Comparison of ENCODE assay signal across 1 cellular context in the genomic region with DNA sequence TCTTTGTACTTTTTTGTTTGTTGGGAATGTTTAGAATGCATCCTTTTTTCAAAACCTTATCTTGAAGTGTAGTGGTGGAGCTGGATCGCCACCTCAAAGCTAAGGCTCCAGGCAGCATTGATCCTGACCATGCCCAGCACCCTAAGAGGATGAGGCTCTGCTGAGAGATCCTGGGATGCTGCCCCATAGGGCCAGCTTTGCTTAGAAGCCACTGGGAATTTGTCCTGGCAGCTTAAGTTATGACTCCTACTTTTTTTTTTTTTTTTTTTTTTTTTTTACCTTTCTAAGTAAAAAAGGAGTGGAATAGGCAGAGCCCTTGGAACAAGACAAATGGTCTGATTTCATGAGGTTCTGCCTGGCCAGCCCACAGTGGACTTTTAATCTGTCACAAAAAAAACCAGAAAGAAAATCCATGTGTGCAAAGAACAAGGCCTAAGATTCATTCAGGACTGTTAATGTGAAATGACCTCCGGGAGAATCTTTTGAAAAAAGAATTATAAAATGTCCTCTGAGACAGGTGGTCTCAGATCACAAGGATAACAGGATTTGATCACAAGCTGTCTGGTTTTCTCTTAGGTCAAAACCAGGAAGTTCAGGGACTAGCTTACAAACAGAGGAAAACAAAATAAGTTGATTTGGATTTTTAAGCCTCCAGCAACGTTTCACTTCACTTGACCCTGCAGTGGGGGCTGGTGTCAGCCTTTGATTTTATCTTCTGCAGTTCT.
TF ChIP-seq lines count a peak whose summit lies in the region.

No MANE protein-coding gene starts in this region.

TF ChIP-seq in SK-N-SH treated with all-trans-retinoic acid at 6 μM for 48 hours, 23 proteins besides CTCF, POLR2A, EP300 and RAD21 (continued from another document):
- TF ChIP-seq, protein P1, sequence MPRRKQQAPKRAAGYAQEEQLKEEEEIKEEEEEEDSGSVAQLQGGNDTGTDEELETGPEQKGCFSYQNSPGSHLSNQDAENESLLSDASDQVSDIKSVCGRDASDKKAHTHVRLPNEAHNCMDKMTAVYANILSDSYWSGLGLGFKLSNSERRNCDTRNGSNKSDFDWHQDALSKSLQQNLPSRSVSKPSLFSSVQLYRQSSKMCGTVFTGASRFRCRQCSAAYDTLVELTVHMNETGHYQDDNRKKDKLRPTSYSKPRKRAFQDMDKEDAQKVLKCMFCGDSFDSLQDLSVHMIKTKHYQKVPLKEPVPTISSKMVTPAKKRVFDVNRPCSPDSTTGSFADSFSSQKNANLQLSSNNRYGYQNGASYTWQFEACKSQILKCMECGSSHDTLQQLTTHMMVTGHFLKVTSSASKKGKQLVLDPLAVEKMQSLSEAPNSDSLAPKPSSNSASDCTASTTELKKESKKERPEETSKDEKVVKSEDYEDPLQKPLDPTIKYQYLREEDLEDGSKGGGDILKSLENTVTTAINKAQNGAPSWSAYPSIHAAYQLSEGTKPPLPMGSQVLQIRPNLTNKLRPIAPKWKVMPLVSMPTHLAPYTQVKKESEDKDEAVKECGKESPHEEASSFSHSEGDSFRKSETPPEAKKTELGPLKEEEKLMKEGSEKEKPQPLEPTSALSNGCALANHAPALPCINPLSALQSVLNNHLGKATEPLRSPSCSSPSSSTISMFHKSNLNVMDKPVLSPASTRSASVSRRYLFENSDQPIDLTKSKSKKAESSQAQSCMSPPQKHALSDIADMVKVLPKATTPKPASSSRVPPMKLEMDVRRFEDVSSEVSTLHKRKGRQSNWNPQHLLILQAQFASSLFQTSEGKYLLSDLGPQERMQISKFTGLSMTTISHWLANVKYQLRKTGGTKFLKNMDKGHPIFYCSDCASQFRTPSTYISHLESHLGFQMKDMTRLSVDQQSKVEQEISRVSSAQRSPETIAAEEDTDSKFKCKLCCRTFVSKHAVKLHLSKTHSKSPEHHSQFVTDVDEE (CRISPR knock-in tag; IDR thresholded peaks at IDR 0.05): no peak
- TF ChIP-seq, protein P2, sequence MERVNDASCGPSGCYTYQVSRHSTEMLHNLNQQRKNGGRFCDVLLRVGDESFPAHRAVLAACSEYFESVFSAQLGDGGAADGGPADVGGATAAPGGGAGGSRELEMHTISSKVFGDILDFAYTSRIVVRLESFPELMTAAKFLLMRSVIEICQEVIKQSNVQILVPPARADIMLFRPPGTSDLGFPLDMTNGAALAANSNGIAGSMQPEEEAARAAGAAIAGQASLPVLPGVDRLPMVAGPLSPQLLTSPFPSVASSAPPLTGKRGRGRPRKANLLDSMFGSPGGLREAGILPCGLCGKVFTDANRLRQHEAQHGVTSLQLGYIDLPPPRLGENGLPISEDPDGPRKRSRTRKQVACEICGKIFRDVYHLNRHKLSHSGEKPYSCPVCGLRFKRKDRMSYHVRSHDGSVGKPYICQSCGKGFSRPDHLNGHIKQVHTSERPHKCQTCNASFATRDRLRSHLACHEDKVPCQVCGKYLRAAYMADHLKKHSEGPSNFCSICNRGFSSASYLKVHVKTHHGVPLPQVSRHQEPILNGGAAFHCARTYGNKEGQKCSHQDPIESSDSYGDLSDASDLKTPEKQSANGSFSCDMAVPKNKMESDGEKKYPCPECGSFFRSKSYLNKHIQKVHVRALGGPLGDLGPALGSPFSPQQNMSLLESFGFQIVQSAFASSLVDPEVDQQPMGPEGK (CRISPR knock-in tag; IDR thresholded peaks at IDR 0.05; ENCODE audit: borderline replicate concordance): no peak
- TF ChIP-seq TCF4 (CRISPR knock-in tag; IDR thresholded peaks at IDR 0.05; ENCODE audit: borderline replicate concordance) (no peak; the same call in 1 of the 2 replicates), ISL1 (CRISPR knock-in tag; IDR thresholded peaks at IDR 0.05) (no peak)
